ENCODE assay signal across 2 cellular contexts in the genomic region with DNA sequence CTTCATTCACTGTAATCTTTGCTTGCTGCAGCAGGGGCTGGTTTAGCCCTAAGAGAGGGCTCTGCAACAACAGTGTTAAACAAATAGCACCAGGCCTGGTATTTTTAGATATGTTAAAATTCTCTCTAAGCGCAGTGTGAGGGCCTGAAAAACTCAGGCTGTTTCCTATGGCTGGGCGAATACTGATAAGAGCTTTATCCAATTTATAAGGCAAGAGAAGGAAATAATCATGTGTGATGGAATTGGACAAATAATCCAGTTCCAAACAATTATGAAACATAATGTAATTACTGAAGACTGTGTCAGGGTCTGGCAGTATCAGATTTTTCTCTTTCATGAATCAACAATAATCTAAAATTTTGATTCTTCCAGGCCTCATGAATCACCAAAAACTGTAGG.
TF ChIP-seq lines count a peak whose summit lies in the region.

No MANE protein-coding gene starts in this region.

TF ChIP-seq in GM23338, 12 proteins besides CTCF, POLR2A, EP300 and RAD21 (continued from another document):
- TF ChIP-seq EZH2 (IDR thresholded peaks at IDR 0.05; ENCODE audit: low read depth, unreplicated experiment) (no peak), JUNB (IDR thresholded peaks at IDR 0.05; ENCODE audit: unreplicated experiment) (no peak), ZNF114 (CRISPR knock-in tag; IDR thresholded peaks at IDR 0.05) (no peak), POLR2AphosphoS5 (IDR thresholded peaks at IDR 0.05; ENCODE audit: low read depth) (no peak), CREB1 (CRISPR knock-in tag; IDR thresholded peaks at IDR 0.05; ENCODE audit: low read depth) (no peak)
- TF ChIP-seq, protein P1, sequence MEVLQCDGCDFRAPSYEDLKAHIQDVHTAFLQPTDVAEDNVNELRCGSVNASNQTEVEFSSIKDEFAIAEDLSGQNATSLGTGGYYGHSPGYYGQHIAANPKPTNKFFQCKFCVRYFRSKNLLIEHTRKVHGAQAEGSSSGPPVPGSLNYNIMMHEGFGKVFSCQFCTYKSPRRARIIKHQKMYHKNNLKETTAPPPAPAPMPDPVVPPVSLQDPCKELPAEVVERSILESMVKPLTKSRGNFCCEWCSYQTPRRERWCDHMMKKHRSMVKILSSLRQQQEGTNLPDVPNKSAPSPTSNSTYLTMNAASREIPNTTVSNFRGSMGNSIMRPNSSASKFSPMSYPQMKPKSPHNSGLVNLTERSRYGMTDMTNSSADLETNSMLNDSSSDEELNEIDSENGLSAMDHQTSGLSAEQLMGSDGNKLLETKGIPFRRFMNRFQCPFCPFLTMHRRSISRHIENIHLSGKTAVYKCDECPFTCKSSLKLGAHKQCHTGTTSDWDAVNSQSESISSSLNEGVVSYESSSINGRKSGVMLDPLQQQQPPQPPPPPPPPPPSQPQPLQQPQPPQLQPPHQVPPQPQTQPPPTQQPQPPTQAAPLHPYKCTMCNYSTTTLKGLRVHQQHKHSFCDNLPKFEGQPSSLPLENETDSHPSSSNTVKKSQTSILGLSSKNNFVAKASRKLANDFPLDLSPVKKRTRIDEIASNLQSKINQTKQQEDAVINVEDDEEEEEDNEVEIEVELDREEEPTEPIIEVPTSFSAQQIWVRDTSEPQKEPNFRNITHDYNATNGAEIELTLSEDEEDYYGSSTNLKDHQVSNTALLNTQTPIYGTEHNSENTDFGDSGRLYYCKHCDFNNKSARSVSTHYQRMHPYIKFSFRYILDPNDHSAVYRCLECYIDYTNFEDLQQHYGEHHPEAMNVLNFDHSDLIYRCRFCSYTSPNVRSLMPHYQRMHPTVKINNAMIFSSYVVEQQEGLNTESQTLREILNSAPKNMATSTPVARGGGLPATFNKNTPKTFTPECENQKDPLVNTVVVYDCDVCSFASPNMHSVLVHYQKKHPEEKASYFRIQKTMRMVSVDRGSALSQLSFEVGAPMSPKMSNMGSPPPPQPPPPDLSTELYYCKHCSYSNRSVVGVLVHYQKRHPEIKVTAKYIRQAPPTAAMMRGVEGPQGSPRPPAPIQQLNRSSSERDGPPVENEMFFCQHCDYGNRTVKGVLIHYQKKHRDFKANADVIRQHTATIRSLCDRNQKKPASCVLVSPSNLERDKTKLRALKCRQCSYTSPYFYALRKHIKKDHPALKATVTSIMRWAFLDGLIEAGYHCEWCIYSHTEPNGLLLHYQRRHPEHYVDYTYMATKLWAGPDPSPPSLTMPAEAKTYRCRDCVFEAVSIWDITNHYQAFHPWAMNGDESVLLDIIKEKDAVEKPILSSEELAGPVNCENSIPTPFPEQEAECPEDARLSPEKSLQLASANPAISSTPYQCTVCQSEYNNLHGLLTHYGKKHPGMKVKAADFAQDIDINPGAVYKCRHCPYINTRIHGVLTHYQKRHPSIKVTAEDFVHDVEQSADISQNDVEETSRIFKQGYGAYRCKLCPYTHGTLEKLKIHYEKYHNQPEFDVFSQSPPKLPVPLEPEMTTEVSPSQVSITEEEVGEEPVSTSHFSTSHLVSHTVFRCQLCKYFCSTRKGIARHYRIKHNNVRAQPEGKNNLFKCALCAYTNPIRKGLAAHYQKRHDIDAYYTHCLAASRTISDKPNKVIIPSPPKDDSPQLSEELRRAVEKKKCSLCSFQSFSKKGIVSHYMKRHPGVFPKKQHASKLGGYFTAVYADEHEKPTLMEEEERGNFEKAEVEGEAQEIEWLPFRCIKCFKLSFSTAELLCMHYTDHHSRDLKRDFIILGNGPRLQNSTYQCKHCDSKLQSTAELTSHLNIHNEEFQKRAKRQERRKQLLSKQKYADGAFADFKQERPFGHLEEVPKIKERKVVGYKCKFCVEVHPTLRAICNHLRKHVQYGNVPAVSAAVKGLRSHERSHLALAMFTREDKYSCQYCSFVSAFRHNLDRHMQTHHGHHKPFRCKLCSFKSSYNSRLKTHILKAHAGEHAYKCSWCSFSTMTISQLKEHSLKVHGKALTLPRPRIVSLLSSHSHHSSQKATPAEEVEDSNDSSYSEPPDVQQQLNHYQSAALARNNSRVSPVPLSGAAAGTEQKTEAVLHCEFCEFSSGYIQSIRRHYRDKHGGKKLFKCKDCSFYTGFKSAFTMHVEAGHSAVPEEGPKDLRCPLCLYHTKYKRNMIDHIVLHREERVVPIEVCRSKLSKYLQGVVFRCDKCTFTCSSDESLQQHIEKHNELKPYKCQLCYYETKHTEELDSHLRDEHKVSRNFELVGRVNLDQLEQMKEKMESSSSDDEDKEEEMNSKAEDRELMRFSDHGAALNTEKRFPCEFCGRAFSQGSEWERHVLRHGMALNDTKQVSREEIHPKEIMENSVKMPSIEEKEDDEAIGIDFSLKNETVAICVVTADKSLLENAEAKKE (CRISPR knock-in tag; IDR thresholded peaks at IDR 0.05), result no peak

TF ChIP-seq in SK-N-SH, 30 proteins besides CTCF, POLR2A, EP300 and RAD21 (continued from another document):
- TF ChIP-seq NRF1 (IDR thresholded peaks at IDR 0.05; ENCODE audit: low read depth, low read length), result no peak
- TF ChIP-seq GABPA (IDR thresholded peaks at IDR 0.05; ENCODE audit: low read depth), result no peak
- no peak for TF ChIP-seq FOSL2 (IDR thresholded peaks at IDR 0.05; ENCODE audit: borderline replicate concordance, low read depth)
- TF ChIP-seq ELF1 (IDR thresholded peaks at IDR 0.05), result no peak
- peak; percentile 76 for TF ChIP-seq GATA2 (CRISPR knock-in tag; IDR thresholded peaks at IDR 0.05)
- no peak for TF ChIP-seq FOXM1 (IDR thresholded peaks at IDR 0.05; ENCODE audit: low read depth)
- TF ChIP-seq EZH2phosphoT487 (IDR thresholded peaks at IDR 0.05; ENCODE audit: borderline replicate concordance, low read depth), result no peak
- TF ChIP-seq SIN3A (IDR thresholded peaks at IDR 0.05; ENCODE audit: borderline replicate concordance, low read depth, low read length), result no peak
- TF ChIP-seq, protein P2, sequence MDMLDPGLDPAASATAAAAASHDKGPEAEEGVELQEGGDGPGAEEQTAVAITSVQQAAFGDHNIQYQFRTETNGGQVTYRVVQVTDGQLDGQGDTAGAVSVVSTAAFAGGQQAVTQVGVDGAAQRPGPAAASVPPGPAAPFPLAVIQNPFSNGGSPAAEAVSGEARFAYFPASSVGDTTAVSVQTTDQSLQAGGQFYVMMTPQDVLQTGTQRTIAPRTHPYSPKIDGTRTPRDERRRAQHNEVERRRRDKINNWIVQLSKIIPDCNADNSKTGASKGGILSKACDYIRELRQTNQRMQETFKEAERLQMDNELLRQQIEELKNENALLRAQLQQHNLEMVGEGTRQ (IDR thresholded peaks at IDR 0.05; ENCODE audit: borderline replicate concordance, low read depth, low read length), result no peak
- TF ChIP-seq, protein P3, sequence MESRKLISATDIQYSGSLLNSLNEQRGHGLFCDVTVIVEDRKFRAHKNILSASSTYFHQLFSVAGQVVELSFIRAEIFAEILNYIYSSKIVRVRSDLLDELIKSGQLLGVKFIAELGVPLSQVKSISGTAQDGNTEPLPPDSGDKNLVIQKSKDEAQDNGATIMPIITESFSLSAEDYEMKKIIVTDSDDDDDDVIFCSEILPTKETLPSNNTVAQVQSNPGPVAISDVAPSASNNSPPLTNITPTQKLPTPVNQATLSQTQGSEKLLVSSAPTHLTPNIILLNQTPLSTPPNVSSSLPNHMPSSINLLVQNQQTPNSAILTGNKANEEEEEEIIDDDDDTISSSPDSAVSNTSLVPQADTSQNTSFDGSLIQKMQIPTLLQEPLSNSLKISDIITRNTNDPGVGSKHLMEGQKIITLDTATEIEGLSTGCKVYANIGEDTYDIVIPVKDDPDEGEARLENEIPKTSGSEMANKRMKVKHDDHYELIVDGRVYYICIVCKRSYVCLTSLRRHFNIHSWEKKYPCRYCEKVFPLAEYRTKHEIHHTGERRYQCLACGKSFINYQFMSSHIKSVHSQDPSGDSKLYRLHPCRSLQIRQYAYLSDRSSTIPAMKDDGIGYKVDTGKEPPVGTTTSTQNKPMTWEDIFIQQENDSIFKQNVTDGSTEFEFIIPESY (IDR thresholded peaks at IDR 0.05; ENCODE audit: borderline replicate concordance, low read depth), result no peak
- no peak for TF ChIP-seq FOXJ3 (CRISPR knock-in tag; IDR thresholded peaks at IDR 0.05)
- no peak for TF ChIP-seq RXRA (IDR thresholded peaks at IDR 0.05; ENCODE audit: borderline replicate concordance, low read depth)
- no peak for TF ChIP-seq NFIC (IDR thresholded peaks at IDR 0.05; ENCODE audit: borderline replicate concordance)
- peak; percentile 5; the same call in 1 of the 2 replicates for TF ChIP-seq TCF12 (IDR thresholded peaks at IDR 0.05)
- TF ChIP-seq JUND (IDR thresholded peaks at IDR 0.05), result no peak
- no peak for TF ChIP-seq YY1 (IDR thresholded peaks at IDR 0.05; ENCODE audit: low read depth)
